2 cellular contexts compared by ENCODE assay signal in genomic region chr7:148735967-148736366, GRCh38.
A peak's percentile ranks its signal among the peaks of the same experiment; 100 is the strongest.
TF ChIP-seq lines count a peak whose summit lies in the region.

No MANE protein-coding gene starts in this region.

TF ChIP-seq in HepG2, 621 proteins besides CTCF, POLR2A, EP300 and RAD21:
- TF ChIP-seq UBTF (CRISPR knock-in tag; IDR thresholded peaks at IDR 0.05) = no peak
- TF ChIP-seq ZNF10 (CRISPR knock-in tag; IDR thresholded peaks at IDR 0.05; ENCODE audit: borderline replicate concordance, low read depth) = no peak
- TF ChIP-seq ZNF746 (CRISPR knock-in tag; IDR thresholded peaks at IDR 0.05) = no peak
- TF ChIP-seq TBP (CRISPR knock-in tag; IDR thresholded peaks at IDR 0.05) = no peak
- TF ChIP-seq ZNF121 (CRISPR knock-in tag; IDR thresholded peaks at IDR 0.05) = peak; percentile 79

TF ChIP-seq in K562, 482 proteins besides CTCF, POLR2A, EP300 and RAD21:
- TF ChIP-seq HIVEP1 (CRISPR knock-in tag; IDR thresholded peaks at IDR 0.05) (no peak), ZNF121 (CRISPR knock-in tag; conservative IDR thresholded peaks at IDR 0.05) (peak; percentile 95), HSF4 (CRISPR knock-in tag; IDR thresholded peaks at IDR 0.05; ENCODE audit: borderline replicate concordance) (no peak), MYC (IDR thresholded peaks at IDR 0.05; ENCODE audit: low read depth, low read length) (no peak), MYC (CRISPR knock-in tag; IDR thresholded peaks at IDR 0.05; ENCODE audit: borderline replicate concordance, low read depth) (no peak), TEAD4 (IDR thresholded peaks at IDR 0.05; ENCODE audit: low read length) (no peak), TEAD4 (CRISPR knock-in tag; IDR thresholded peaks at IDR 0.05; ENCODE audit: borderline replicate concordance) (0 out of 2 replicates have a peak, but pooled peaks have one; percentile 67), MECOM (CRISPR knock-in tag; IDR thresholded peaks at IDR 0.05) (no peak), MYNN (IDR thresholded peaks at IDR 0.05) (no peak), MYNN (CRISPR knock-in tag; IDR thresholded peaks at IDR 0.05) (no peak), SP1 (CRISPR knock-in tag; IDR thresholded peaks at IDR 0.05) (0 out of 2 replicates have a peak, but pooled peaks have one; percentile 31), ARID3B (CRISPR knock-in tag; IDR thresholded peaks at IDR 0.05; ENCODE audit: borderline replicate concordance) (no peak), CREB3L1 (IDR thresholded peaks at IDR 0.05; ENCODE audit: borderline replicate concordance, low read depth) (no peak), YY1 (IDR thresholded peaks at IDR 0.05; ENCODE audit: borderline replicate concordance in 1 of 3, control insufficient read depth in 1 of 3, extremely low read depth in 1 of 3, insufficient read depth in 3 of 3, insufficient read length in 1 of 3, insufficient replicate concordance in 2 of 3, low read depth in 1 of 3, low read length in 2 of 3) (no peak), ZNF778 (CRISPR knock-in tag; IDR thresholded peaks at IDR 0.05) (no peak), SIN3A (IDR thresholded peaks at IDR 0.05; ENCODE audit: borderline replicate concordance in 2 of 2, control insufficient read depth in 1 of 2, low read depth in 2 of 2, low read length in 2 of 2) (no peak)
- TF ChIP-seq, protein P1, sequence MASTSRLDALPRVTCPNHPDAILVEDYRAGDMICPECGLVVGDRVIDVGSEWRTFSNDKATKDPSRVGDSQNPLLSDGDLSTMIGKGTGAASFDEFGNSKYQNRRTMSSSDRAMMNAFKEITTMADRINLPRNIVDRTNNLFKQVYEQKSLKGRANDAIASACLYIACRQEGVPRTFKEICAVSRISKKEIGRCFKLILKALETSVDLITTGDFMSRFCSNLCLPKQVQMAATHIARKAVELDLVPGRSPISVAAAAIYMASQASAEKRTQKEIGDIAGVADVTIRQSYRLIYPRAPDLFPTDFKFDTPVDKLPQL (IDR thresholded peaks at IDR 0.05; ENCODE audit: extremely low read depth, insufficient read length) = no peak
- TF ChIP-seq, protein P2, sequence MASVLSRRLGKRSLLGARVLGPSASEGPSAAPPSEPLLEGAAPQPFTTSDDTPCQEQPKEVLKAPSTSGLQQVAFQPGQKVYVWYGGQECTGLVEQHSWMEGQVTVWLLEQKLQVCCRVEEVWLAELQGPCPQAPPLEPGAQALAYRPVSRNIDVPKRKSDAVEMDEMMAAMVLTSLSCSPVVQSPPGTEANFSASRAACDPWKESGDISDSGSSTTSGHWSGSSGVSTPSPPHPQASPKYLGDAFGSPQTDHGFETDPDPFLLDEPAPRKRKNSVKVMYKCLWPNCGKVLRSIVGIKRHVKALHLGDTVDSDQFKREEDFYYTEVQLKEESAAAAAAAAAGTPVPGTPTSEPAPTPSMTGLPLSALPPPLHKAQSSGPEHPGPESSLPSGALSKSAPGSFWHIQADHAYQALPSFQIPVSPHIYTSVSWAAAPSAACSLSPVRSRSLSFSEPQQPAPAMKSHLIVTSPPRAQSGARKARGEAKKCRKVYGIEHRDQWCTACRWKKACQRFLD (CRISPR knock-in tag; IDR thresholded peaks at IDR 0.05) = no peak
- TF ChIP-seq, protein P3, sequence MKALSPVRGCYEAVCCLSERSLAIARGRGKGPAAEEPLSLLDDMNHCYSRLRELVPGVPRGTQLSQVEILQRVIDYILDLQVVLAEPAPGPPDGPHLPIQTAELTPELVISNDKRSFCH (CRISPR knock-in tag; IDR thresholded peaks at IDR 0.05) = no peak
- TF ChIP-seq, protein P3 (tag; IDR thresholded peaks at IDR 0.05) = no peak
- TF ChIP-seq, protein P4, sequence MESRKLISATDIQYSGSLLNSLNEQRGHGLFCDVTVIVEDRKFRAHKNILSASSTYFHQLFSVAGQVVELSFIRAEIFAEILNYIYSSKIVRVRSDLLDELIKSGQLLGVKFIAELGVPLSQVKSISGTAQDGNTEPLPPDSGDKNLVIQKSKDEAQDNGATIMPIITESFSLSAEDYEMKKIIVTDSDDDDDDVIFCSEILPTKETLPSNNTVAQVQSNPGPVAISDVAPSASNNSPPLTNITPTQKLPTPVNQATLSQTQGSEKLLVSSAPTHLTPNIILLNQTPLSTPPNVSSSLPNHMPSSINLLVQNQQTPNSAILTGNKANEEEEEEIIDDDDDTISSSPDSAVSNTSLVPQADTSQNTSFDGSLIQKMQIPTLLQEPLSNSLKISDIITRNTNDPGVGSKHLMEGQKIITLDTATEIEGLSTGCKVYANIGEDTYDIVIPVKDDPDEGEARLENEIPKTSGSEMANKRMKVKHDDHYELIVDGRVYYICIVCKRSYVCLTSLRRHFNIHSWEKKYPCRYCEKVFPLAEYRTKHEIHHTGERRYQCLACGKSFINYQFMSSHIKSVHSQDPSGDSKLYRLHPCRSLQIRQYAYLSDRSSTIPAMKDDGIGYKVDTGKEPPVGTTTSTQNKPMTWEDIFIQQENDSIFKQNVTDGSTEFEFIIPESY (CRISPR knock-in tag; IDR thresholded peaks at IDR 0.05) = 0 out of 2 replicates have a peak, but pooled peaks have one; percentile 36
